ENCODE assay signal across 37 cellular contexts in genomic region chr16:16139061-16139460, GRCh38.
"Had no signal": no experiment of that assay in that cellular context is flagged by ENCODE, and none has a peak within 500 bp of the region (broad histone marks: within the 10 kb centered on the region; RNA-seq: fewer than 3 reads in every experiment).

No MANE protein-coding gene starts in this region.

- H3K4me3 ChIP-seq: adrenal gland, cardiac muscle cell had no signal

- ATAC-seq: activated CD4-positive, alpha-beta T cell treated with anti-CD3 and anti-CD28 coated beads for 36 hours; activated CD4-positive, CD25-positive, alpha-beta regulatory T cell treated with anti-CD3 and anti-CD28 coated beads, Interleukin-2, amount 50 U/mL, for 24 hours; activated naive CD4-positive, alpha-beta T cell treated with anti-CD3 and anti-CD28 coated beads, Interleukin-2, amount 50 U/mL, for 72 hours; activated T-cell treated with anti-CD3 and anti-CD28 coated beads, Interleukin-2, amount 50 U/mL, for 4 hours; activated T-cell treated with anti-CD3 and anti-CD28 coated beads, Interleukin-2, amount 50 U/mL, for 72 hours; activated T-helper 17 cell treated with anti-CD3 and anti-CD28 coated beads, Interleukin-2, amount 50 U/mL, for 72 hours; WTC11 had no signal

- H3K27me3 ChIP-seq: adrenal gland, cardiac muscle cell had no signal

- H3K4me1 Mint-ChIP-seq: activated CD4-positive, alpha-beta T cell treated with anti-CD3 and anti-CD28 coated beads for 36 hours; activated CD4-positive, alpha-beta T cell treated with anti-CD3 and anti-CD28 coated beads, Interleukin-2, amount 10 ng/mL, durations not matched to agents 7 days and 5 days; activated T-helper 17 cell treated with anti-CD3 and anti-CD28 coated beads, Interleukin-2, amount 50 U/mL, for 72 hours; brain had no signal

- H3K4me3 Mint-ChIP-seq: activated CD4-positive, alpha-beta memory T cell treated with anti-CD3 and anti-CD28 coated beads, Interleukin-2, amount 10 ng/mL, durations not matched to agents 7 days and 5 days; activated CD4-positive, alpha-beta T cell treated with anti-CD3 and anti-CD28 coated beads for 36 hours; activated CD4-positive, alpha-beta T cell treated with anti-CD3 and anti-CD28 coated beads, Interleukin-2, amount 10 ng/mL, durations not matched to agents 7 days and 5 days; activated naive CD4-positive, alpha-beta T cell treated with anti-CD3 and anti-CD28 coated beads for 36 hours; activated naive CD8-positive, alpha-beta T cell treated with anti-CD3 and anti-CD28 coated beads for 36 hours; activated T-cell treated with anti-CD3 and anti-CD28 coated beads, Interleukin-2, amount 50 U/mL, for 4 hours; activated T-cell treated with anti-CD3 and anti-CD28 coated beads, Interleukin-2, amount 50 U/mL, for 72 hours; activated T-helper 1 cell treated with anti-CD3 and anti-CD28 coated beads, Interleukin-12 subunit alpha, Interleukin-12 subunit beta, Interleukin-2, Interleukin-4 antibody, amounts not matched to agents 30 ng/mL and 10 ng/mL and 1 ng/mL, durations not matched to agents 14 hours and 24 hours and 36 hours; activated T-helper 17 cell treated with anti-CD3 and anti-CD28 coated beads, Interleukin-2, amount 50 U/mL, for 72 hours; brain; T-helper 1 cell treated with Interleukin-12 subunit alpha and Interleukin-12 subunit beta and Interleukin-4 antibody, amounts not matched to agents 30 μg/mL and 1 μg/mL, for 36 hours; T-helper 2 cell treated with Interferon-gamma antibody and Interleukin-4, amounts not matched to agents 5 μg/mL and 100 μg/mL, for 36 hours; WTC11 had no signal

- H3K9me3 Mint-ChIP-seq: activated CD4-positive, alpha-beta memory T cell treated with anti-CD3 and anti-CD28 coated beads, Interleukin-2, amount 10 ng/mL, durations not matched to agents 7 days and 5 days; activated CD4-positive, alpha-beta T cell treated with anti-CD3 and anti-CD28 coated beads, Interleukin-2, amount 10 ng/mL, durations not matched to agents 7 days and 5 days; activated naive CD4-positive, alpha-beta T cell treated with anti-CD3 and anti-CD28 coated beads for 36 hours; activated naive CD4-positive, alpha-beta T cell treated with anti-CD3 and anti-CD28 coated beads, Interleukin-2, amount 50 U/mL, for 72 hours; activated naive CD8-positive, alpha-beta T cell treated with anti-CD3 and anti-CD28 coated beads for 36 hours; activated T-cell treated with anti-CD3 and anti-CD28 coated beads, Interleukin-2, amount 50 U/mL, for 4 hours; activated T-cell treated with anti-CD3 and anti-CD28 coated beads, Interleukin-2, amount 50 U/mL, for 72 hours; activated T-helper 1 cell treated with anti-CD3 and anti-CD28 coated beads, Interleukin-12 subunit alpha, Interleukin-12 subunit beta, Interleukin-2, Interleukin-4 antibody, amounts not matched to agents 30 ng/mL and 10 ng/mL and 1 ng/mL, durations not matched to agents 14 hours and 24 hours and 36 hours; activated T-helper 17 cell treated with anti-CD3 and anti-CD28 coated beads, Interleukin-2, amount 50 U/mL, for 72 hours; brain; T-helper 1 cell treated with Interleukin-12 subunit alpha and Interleukin-12 subunit beta and Interleukin-4 antibody, amounts not matched to agents 30 μg/mL and 1 μg/mL, for 36 hours; T-helper 2 cell treated with Interferon-gamma antibody and Interleukin-4, amounts not matched to agents 5 μg/mL and 100 μg/mL, for 36 hours; WTC11 had no signal

- H3K27ac ChIP-seq: adrenal gland, cardiac muscle cell, WERI-Rb-1 had no signal

- FAIRE-seq: bronchial epithelial cell, TTC549 had no signal

- H3K27ac Mint-ChIP-seq: activated CD4-positive, alpha-beta memory T cell treated with anti-CD3 and anti-CD28 coated beads, Interleukin-2, amount 10 ng/mL, durations not matched to agents 7 days and 5 days; activated CD4-positive, alpha-beta T cell treated with anti-CD3 and anti-CD28 coated beads for 36 hours; activated CD4-positive, alpha-beta T cell treated with anti-CD3 and anti-CD28 coated beads, Interleukin-2, amount 10 ng/mL, durations not matched to agents 7 days and 5 days; activated naive CD4-positive, alpha-beta T cell treated with anti-CD3 and anti-CD28 coated beads for 36 hours; activated naive CD8-positive, alpha-beta T cell treated with anti-CD3 and anti-CD28 coated beads for 36 hours; activated T-helper 1 cell treated with anti-CD3 and anti-CD28 coated beads, Interleukin-12 subunit alpha, Interleukin-12 subunit beta, Interleukin-2, Interleukin-4 antibody, amounts not matched to agents 30 ng/mL and 10 ng/mL and 1 ng/mL, durations not matched to agents 14 hours and 24 hours and 36 hours; activated T-helper 17 cell treated with anti-CD3 and anti-CD28 coated beads, Interleukin-2, amount 50 U/mL, for 72 hours; brain; T-helper 1 cell treated with Interleukin-12 subunit alpha and Interleukin-12 subunit beta and Interleukin-4 antibody, amounts not matched to agents 30 μg/mL and 1 μg/mL, for 36 hours; T-helper 2 cell treated with Interferon-gamma antibody and Interleukin-4, amounts not matched to agents 5 μg/mL and 100 μg/mL, for 36 hours; WTC11 had no signal

- H3K27me3 Mint-ChIP-seq: activated CD4-positive, alpha-beta memory T cell treated with anti-CD3 and anti-CD28 coated beads, Interleukin-2, amount 10 ng/mL, durations not matched to agents 7 days and 5 days; activated CD4-positive, alpha-beta T cell treated with anti-CD3 and anti-CD28 coated beads for 36 hours; activated CD4-positive, alpha-beta T cell treated with anti-CD3 and anti-CD28 coated beads, Interleukin-2, amount 10 ng/mL, durations not matched to agents 7 days and 5 days; activated naive CD8-positive, alpha-beta T cell treated with anti-CD3 and anti-CD28 coated beads for 36 hours; activated T-helper 17 cell treated with anti-CD3 and anti-CD28 coated beads, Interleukin-2, amount 50 U/mL, for 72 hours; brain had no signal

- DNase-seq: activated CD4-positive, alpha-beta memory T cell treated with anti-CD3 and anti-CD28 coated beads, Interleukin-2, amount 10 ng/mL, durations not matched to agents 7 days and 5 days; activated CD4-positive, alpha-beta T cell treated with anti-CD3 and anti-CD28 coated beads for 1 hour; activated CD4-positive, alpha-beta T cell treated with anti-CD3 and anti-CD28 coated beads for 36 hours; activated CD4-positive, alpha-beta T cell treated with anti-CD3 and anti-CD28 coated beads for 48 hours; activated CD4-positive, alpha-beta T cell treated with anti-CD3 and anti-CD28 coated beads, Interleukin-2, amount 10 ng/mL, durations not matched to agents 7 days and 5 days; activated CD4-positive, alpha-beta T cell treated with anti-CD3 and anti-CD28 coated beads, Interleukin-2, amount 50 U/mL, for 48 hours; activated CD4-positive, CD25-positive, alpha-beta regulatory T cell; activated CD8-positive, alpha-beta memory T cell treated with anti-CD3 and anti-CD28 coated beads, Interleukin-2, amount 50 U/mL, for 4 hours; activated effector memory CD4-positive, alpha-beta T cell treated with anti-CD3 and anti-CD28 coated beads, Interleukin-2, amount 50 U/mL, for 16 hours; activated gamma-delta T cell treated with Interleukin-2 at 50 U/mL for 16 hours; activated naive CD4-positive, alpha-beta T cell; activated naive CD4-positive, alpha-beta T cell treated with anti-CD3 and anti-CD28 coated beads for 36 hours; activated naive CD4-positive, alpha-beta T cell treated with anti-CD3 and anti-CD28 coated beads, Interleukin-2, amount 50 U/mL, for 16 hours; activated naive CD8-positive, alpha-beta T cell treated with anti-CD3 and anti-CD28 coated beads for 36 hours; activated T-cell treated with anti-CD3 and anti-CD28 coated beads for 4 hours; activated T-cell treated with anti-CD3 and anti-CD28 coated beads, Interleukin-2, amount 50 U/mL, for 1 hour; activated T-cell treated with anti-CD3 and anti-CD28 coated beads, Interleukin-2, amount 50 U/mL, for 4 hours; activated T-cell treated with anti-CD3 and anti-CD28 coated beads, Interleukin-2, amount 50 U/mL, for 72 hours; adrenal gland; amniotic stem cell; caudate nucleus; SW 1271; T-helper 1 cell; T-helper 2 cell; T-helper 9 cell; WERI-Rb-1 had no signal

- H3K9me3 ChIP-seq: adrenal gland had no signal
